14 cellular contexts compared by ENCODE assay signal in genomic region chr15:74193905-74194304, GRCh38. TPM values are rescaled to one million over a fixed set of nuclear protein-coding genes. Genes with fewer than 3 reads are reported as not detected.
DNase-seq lines count a peak whose midpoint lies in the region; ATAC-seq, FAIRE-seq and TF ChIP-seq lines count a peak whose summit lies in the region.
"Had no signal": no experiment of that assay in that cellular context is flagged by ENCODE, and none has a peak within 500 bp of the region (broad histone marks: within the 10 kb centered on the region; RNA-seq: fewer than 3 reads in every experiment).

No MANE protein-coding gene starts in this region.

- no peaks in the 10 kb centered on the region for H3K79me2 ChIP-seq in PC-3 (ENCODE audit: low read length)
- H3K79me2 ChIP-seq in astrocyte (ENCODE audit: insufficient read depth, low read length), result no peaks in the 10 kb centered on the region

- H3K79me1 ChIP-seq in neuronal stem cell (ENCODE audit: low read depth, low read length), result no peaks in the 10 kb centered on the region

- H3K27ac ChIP-seq in BLaER1 treated with 17β-estradiol and CSF1 and Interleukin-3, amounts not matched to agents 10 nM and 100 nM, result peak overlapping the region in 1 of 11 experiments; percentile 31; a peak in 1 of 22 replicates
- H3K27ac ChIP-seq in PC-3 (ENCODE audit: low read length), result peak overlapping the region; percentile 77
- H3K27ac ChIP-seq in astrocyte (ENCODE audit: low read depth, low read length), result peak overlapping the region; percentile 92
- H3K27ac ChIP-seq in neuronal stem cell (replicated peaks; ENCODE audit: low read length), result no peak overlapping the region
- H3K27ac ChIP-seq in tibial artery, result no peak overlapping the region
- H3K27ac ChIP-seq in spleen, result no peak overlapping the region

- POLR2A ChIA-PET in PC-3 (lab: Charles Lee; ENCODE audit: unreplicated experiment), result interaction anchor here (0.7 kb wide), 1 partner anchor 25 kb away, joined by 3 read pairs; no protein-coding TSS in a partner anchor

- H4K91ac ChIP-seq in neuronal stem cell (ENCODE audit: low read depth, low read length, poor library complexity), result no peak overlapping the region

- H3K9me2 ChIP-seq in PC-3 (replicated peaks; ENCODE audit: low read length), result no peaks in the 10 kb centered on the region

- H3K36me3 Mint-ChIP-seq in astrocyte (ENCODE audit: low read depth, unreplicated experiment), result peaks cover 2% of the 10 kb centered on the region
- H3K36me3 Mint-ChIP-seq: CD4-positive, CD25-positive, alpha-beta regulatory T cell had no signal

- H3K4me1 ChIP-seq in BLaER1 treated with 17β-estradiol and CSF1 and Interleukin-3, amounts not matched to agents 10 nM and 100 nM, result peaks cover 9 to 73% (median 45%) of the 10 kb centered on the region in 10 experiments; a peak in 19 of 20 replicates
- peaks cover 56% of the 10 kb centered on the region for H3K4me1 ChIP-seq in PC-3 (ENCODE audit: insufficient read depth, low read length)
- H3K4me1 ChIP-seq in astrocyte (ENCODE audit: insufficient read depth, low read length), result peaks cover 43% of the 10 kb centered on the region
- peaks cover 13% of the 10 kb centered on the region in 2 donors for H3K4me1 ChIP-seq in neuronal stem cell (ENCODE audit: control insufficient read depth in 2 of 2, insufficient read depth in 1 of 2, low read depth in 1 of 2, low read length in 2 of 2)
- peaks cover 0 to 15% (median 9%) of the 10 kb centered on the region in 4 donors for H3K4me1 ChIP-seq in tibial artery
- peaks cover 0 to 17% (median 5%) of the 10 kb centered on the region in 6 donors for H3K4me1 ChIP-seq in spleen

- H2BK12ac ChIP-seq in neuronal stem cell (ENCODE audit: low read length), result no peak overlapping the region

- ATAC-seq in PC-3, result no peak
- ATAC-seq: K562 had no signal

- no peak for DNase-seq in PC-3
- no peak for DNase-seq in astrocyte (ENCODE audit: low read depth)
- DNase-seq in neuronal stem cell (ENCODE audit: low spot score), result no peak
- no peak for DNase-seq in NCI-H748 treated with DMSO at 0.1 percent for 48 hours (lab: John Stamatoyannopoulos, UW)
- no peak for DNase-seq in tibial artery
- DNase-seq in spleen, result no peak
- DNase-seq in GM19239 (ENCODE audit: insufficient read length, low spot score), result no peak
- DNase-seq: CD4-positive, CD25-positive, alpha-beta regulatory T cell; H9; NCI-H1417; NCI-H2171 treated with DMSO at 0.1 percent for 48 hours; SHP77 had no signal

- peak overlapping the region; percentile 41 for H3K18ac ChIP-seq in neuronal stem cell (ENCODE audit: low read length)

- no peak overlapping the region for H3K23ac ChIP-seq in neuronal stem cell (ENCODE audit: low read depth, low read length, poor library complexity)

- CTCF ChIA-PET in PC-3 (lab: Charles Lee), result interaction anchor here (0.7 kb wide), 1 partner anchor 184 kb away, joined by 4 read pairs; no protein-coding TSS in a partner anchor

- no peak overlapping the region for H3K27ac Mint-ChIP-seq in astrocyte (ENCODE audit: unreplicated experiment)
- H3K27ac Mint-ChIP-seq: H9 had no signal

- H2AK5ac ChIP-seq in neuronal stem cell (ENCODE audit: low read depth, low read length), result peak overlapping the region; percentile 29

- H4K20me1 ChIP-seq in BLaER1 treated with 17β-estradiol and CSF1 and Interleukin-3, amounts not matched to agents 10 nM and 100 nM, result peaks cover 0 to 21% (median 0%) of the 10 kb centered on the region in 11 experiments; a peak in 3 of 22 replicates
- H4K20me1 ChIP-seq in PC-3 (ENCODE audit: low read length) (no peaks in the 10 kb centered on the region), astrocyte (ENCODE audit: insufficient read depth, low read length) (no peaks in the 10 kb centered on the region)

- no peaks in the 10 kb centered on the region for H3K36me3 ChIP-seq in BLaER1 treated with 17β-estradiol and CSF1 and Interleukin-3, amounts not matched to agents 10 nM and 100 nM
- H3K36me3 ChIP-seq in PC-3 (ENCODE audit: low read depth, low read length) (no peaks in the 10 kb centered on the region), astrocyte (ENCODE audit: insufficient read depth, low read length) (no peaks in the 10 kb centered on the region), neuronal stem cell (replicated peaks in 1 of 2; ENCODE audit: control insufficient read depth in 2 of 2, insufficient read depth in 2 of 2, low read length in 2 of 2) (peaks cover 0 to 66% of the 10 kb centered on the region in 2 donors), tibial artery (no peaks in the 10 kb centered on the region), spleen (no peaks in the 10 kb centered on the region)

- no peaks in the 10 kb centered on the region for H3K27me3 ChIP-seq in BLaER1 treated with 17β-estradiol and CSF1 and Interleukin-3, amounts not matched to agents 10 nM and 100 nM
- H3K27me3 ChIP-seq in PC-3 (ENCODE audit: low read length), result no peaks in the 10 kb centered on the region
- H3K27me3 ChIP-seq in astrocyte (ENCODE audit: insufficient read depth, low read length), result no peaks in the 10 kb centered on the region
- H3K27me3 ChIP-seq in neuronal stem cell (ENCODE audit: control insufficient read depth in 3 of 3, insufficient read depth in 3 of 3, low read depth in 1 of 3, low read length in 3 of 3), result no peaks in the 10 kb centered on the region
- no peaks in the 10 kb centered on the region for H3K27me3 ChIP-seq in tibial artery
- no peaks in the 10 kb centered on the region for H3K27me3 ChIP-seq in spleen (replicated peaks in 1 of 7)

- H2BK120ac ChIP-seq in neuronal stem cell (ENCODE audit: low read depth, low read length), result no peak overlapping the region

- no peaks in the 10 kb centered on the region for H3K9me3 ChIP-seq in BLaER1 treated with 17β-estradiol and CSF1 and Interleukin-3, amounts not matched to agents 10 nM and 100 nM (replicated peaks in 1 of 11)
- H3K9me3 ChIP-seq in PC-3 (ENCODE audit: low read length), result no peaks in the 10 kb centered on the region
- H3K9me3 ChIP-seq in astrocyte (ENCODE audit: insufficient read depth, low read depth, low read length), result no peaks in the 10 kb centered on the region
- H3K9me3 ChIP-seq in neuronal stem cell (replicated peaks in 1 of 2; ENCODE audit: control insufficient read depth in 2 of 2, insufficient read depth in 1 of 2, low read depth in 1 of 2, low read length in 2 of 2), result no peaks in the 10 kb centered on the region
- H3K9me3 ChIP-seq in tibial artery, result no peaks in the 10 kb centered on the region
- H3K9me3 ChIP-seq in spleen, result no peaks in the 10 kb centered on the region

- H3K4me1 Mint-ChIP-seq in astrocyte (ENCODE audit: low read depth, unreplicated experiment), result peaks cover 20% of the 10 kb centered on the region
- H3K4me1 Mint-ChIP-seq: CD4-positive, CD25-positive, alpha-beta regulatory T cell had no signal

- H3K9ac ChIP-seq in BLaER1 treated with 17β-estradiol and CSF1 and Interleukin-3, amounts not matched to agents 10 nM and 100 nM, result no peak overlapping the region
- H3K9ac ChIP-seq in PC-3 (ENCODE audit: low read length) (no peak overlapping the region), astrocyte (ENCODE audit: low read length) (peak overlapping the region; percentile 70), neuronal stem cell (ENCODE audit: low read depth, low read length, poor library complexity) (no peak overlapping the region)

- H2BK5ac ChIP-seq in neuronal stem cell (ENCODE audit: low read length), result no peak overlapping the region

- H2BK15ac ChIP-seq in neuronal stem cell (ENCODE audit: low read length), result peak overlapping the region; percentile 13

- H3K4me3 ChIP-seq in BLaER1 treated with 17β-estradiol and CSF1 and Interleukin-3, amounts not matched to agents 10 nM and 100 nM, result no peak overlapping the region
- H3K4me3 ChIP-seq in PC-3 (ENCODE audit: low read length) (no peak overlapping the region), astrocyte (ENCODE audit: insufficient read depth, low read depth, low read length) (no peak overlapping the region), neuronal stem cell (ENCODE audit: low read length in 2 of 2) (no peak overlapping the region), tibial artery (no peak overlapping the region), spleen (no peak overlapping the region)
- H3K4me3 ChIP-seq: K562 had no signal

- H3K4me3 Mint-ChIP-seq in astrocyte (ENCODE audit: unreplicated experiment), result no peak overlapping the region
- H3K4me3 Mint-ChIP-seq: CD4-positive, CD25-positive, alpha-beta regulatory T cell; H9 had no signal

- H3K4me2 ChIP-seq in BLaER1 treated with 17β-estradiol and CSF1 and Interleukin-3, amounts not matched to agents 10 nM and 100 nM, result peak overlapping the region in 7 of 11 experiments; percentile 12 to 83 (median 72); a peak in 13 of 22 replicates
- H3K4me2 ChIP-seq in PC-3 (ENCODE audit: low read length) (0 out of 2 replicates have a peak overlapping the region, but pooled peaks have one; percentile 9), astrocyte (ENCODE audit: low read length) (peak overlapping the region; percentile 24), neuronal stem cell (ENCODE audit: insufficient read depth, low read length, poor library complexity, severe bottlenecking) (no peak overlapping the region)

- H2AFZ ChIP-seq in PC-3 (ENCODE audit: low read length) (no peak overlapping the region), astrocyte (ENCODE audit: low read depth, low read length) (no peak overlapping the region), neuronal stem cell (ENCODE audit: low read length) (no peak overlapping the region)

- WGBS in neuronal stem cell (ENCODE audit: extremely low coverage in 2 of 2, insufficient read length in 2 of 2, insufficient replicate concordance in 1 of 2), 2 donors, result no CpG with 5 or more reads among the region's 6 CpGs
- 59 to 62% (median 59%) methylated on average over 6 of the region's 6 CpGs for WGBS in spleen, 5 donors

- H4K8ac ChIP-seq in neuronal stem cell (ENCODE audit: low read depth, low read length), result no peak overlapping the region

- no TSS peak for BruUV-seq in PC-3 (replicated peaks; lab: Mats Ljungman, UMichigan)

- TF ChIP-seq POLR2A in spleen (IDR thresholded peaks at IDR 0.05), result no peak

- H3K14ac ChIP-seq in neuronal stem cell (ENCODE audit: low read length), result no peak overlapping the region

- peaks cover 11% of the 10 kb centered on the region for H3K27me3 Mint-ChIP-seq in astrocyte (ENCODE audit: low read depth, unreplicated experiment)

- peaks cover 1% of the 10 kb centered on the region for H3K9me3 Mint-ChIP-seq in astrocyte (ENCODE audit: unreplicated experiment)
- H3K9me3 Mint-ChIP-seq: CD4-positive, CD25-positive, alpha-beta regulatory T cell; H9 had no signal

- TF ChIP-seq CTCF in PC-3 (conservative IDR thresholded peaks at IDR 0.05; ENCODE audit: low read depth, low read length) (no peak), astrocyte (IDR thresholded peaks at IDR 0.05; ENCODE audit: insufficient read depth, low read depth, low read length) (no peak), tibial artery (IDR thresholded peaks at IDR 0.05) (no peak), spleen (IDR thresholded peaks at IDR 0.05 in 8 of 11, conservative IDR thresholded peaks at IDR 0.05 in 3 of 11) (no peak)

- no peak overlapping the region for H3K4ac ChIP-seq in neuronal stem cell (ENCODE audit: low read length)

- intact Hi-C loops in PC-3 (cut with micrococcal nuclease) (no loop called here), tibial artery (cut with DNase I; ENCODE audit: low total_unique reads) (no loop called here), spleen (cut with DNase I; ENCODE audit: low total_unique reads) (no loop called here)

- peaks cover 5% of the 10 kb centered on the region for H3F3A ChIP-seq in PC-3 (ENCODE audit: low read length, unreplicated experiment)

- FAIRE-seq in astrocyte (lab: Jason Lieb, UNC) (no peak), GM19239 (lab: Jason Lieb, UNC) (no peak)
- FAIRE-seq: K562 had no signal

RNA-seq across cellular contexts. Expression of gene STRA6, which starts 8.7 kb away (rescaled TPM):
- total RNA-seq in PC-3 (2014; rRNA removed) (0.29 and 5.8 TPM in 2 replicates), astrocyte (7.2 and 13.7 TPM in 2 replicates), spleen (1 to 10 TPM in 2 of 7 donors, under 1 TPM in 2, not detected in 3; 0.47 to 1.8 (median 0.94) TPM)
- 3.9 TPM for polyA plus RNA-seq in neuronal stem cell (2013, experiment 1 of 2)
- 3.4 TPM for polyA plus RNA-seq in neuronal stem cell (2013, experiment 2 of 2)
- polyA plus RNA-seq in spleen, result 1 to 10 TPM in 1 of 3 donors, under 1 TPM in 2; 0.68 to 1.2 (median 0.96) TPM
- total RNA-seq: CD4-positive, CD25-positive, alpha-beta regulatory T cell had no signal
- polyA plus RNA-seq: CD4-positive, CD25-positive, alpha-beta regulatory T cell had no signal

RNA-seq across cellular contexts. Expression of gene ISLR, which starts 20.4 kb away (rescaled TPM):
- not detected in 2 replicates for total RNA-seq in PC-3 (2014; rRNA removed)
- total RNA-seq in astrocyte, result 1.6 and 3.6 TPM in 2 replicates
- polyA plus RNA-seq in neuronal stem cell (2013, experiment 1 of 2), result 0.56 TPM
- polyA plus RNA-seq in neuronal stem cell (2013, experiment 2 of 2), result 0.73 TPM
- total RNA-seq in spleen, result 10 to 100 TPM; 13.4 to 69.4 (median 34.2) TPM
- 10 to 100 TPM; 14.4 to 24.2 (median 21.4) TPM for polyA plus RNA-seq in spleen
- total RNA-seq: CD4-positive, CD25-positive, alpha-beta regulatory T cell; K562 had no signal
- polyA plus RNA-seq: CD4-positive, CD25-positive, alpha-beta regulatory T cell; K562 had no signal

RNA-seq across cellular contexts. Expression of gene CCDC33, which starts 42.2 kb away (rescaled TPM):
- 0.77 TPM in 1 of 2 replicates, not detected in the other for total RNA-seq in PC-3 (2014; rRNA removed)
- total RNA-seq in astrocyte, result 0.41 and 0.96 TPM in 2 replicates
- 1.3 TPM for polyA plus RNA-seq in neuronal stem cell (2013, experiment 1 of 2)
- polyA plus RNA-seq in neuronal stem cell (2013, experiment 2 of 2), result 1.1 TPM
- total RNA-seq in spleen, result not detected
- under 1 TPM in 1 of 3 donors, not detected in 2; 0.08 TPM for polyA plus RNA-seq in spleen
- total RNA-seq: CD4-positive, CD25-positive, alpha-beta regulatory T cell had no signal
- polyA plus RNA-seq: CD4-positive, CD25-positive, alpha-beta regulatory T cell had no signal

Comparison
In these comparisons a context has a peak if more than half of its experiments do, and no peak if none do; other contexts are left out.
1. H3K27ac ChIP-seq: peak in PC-3 (single experiment) and astrocyte (single experiment); none in neuronal stem cell (single experiment), tibial artery (0 of 2) and spleen (0 of 8).